10 cellular contexts compared by ENCODE assay signal in the genomic region with DNA sequence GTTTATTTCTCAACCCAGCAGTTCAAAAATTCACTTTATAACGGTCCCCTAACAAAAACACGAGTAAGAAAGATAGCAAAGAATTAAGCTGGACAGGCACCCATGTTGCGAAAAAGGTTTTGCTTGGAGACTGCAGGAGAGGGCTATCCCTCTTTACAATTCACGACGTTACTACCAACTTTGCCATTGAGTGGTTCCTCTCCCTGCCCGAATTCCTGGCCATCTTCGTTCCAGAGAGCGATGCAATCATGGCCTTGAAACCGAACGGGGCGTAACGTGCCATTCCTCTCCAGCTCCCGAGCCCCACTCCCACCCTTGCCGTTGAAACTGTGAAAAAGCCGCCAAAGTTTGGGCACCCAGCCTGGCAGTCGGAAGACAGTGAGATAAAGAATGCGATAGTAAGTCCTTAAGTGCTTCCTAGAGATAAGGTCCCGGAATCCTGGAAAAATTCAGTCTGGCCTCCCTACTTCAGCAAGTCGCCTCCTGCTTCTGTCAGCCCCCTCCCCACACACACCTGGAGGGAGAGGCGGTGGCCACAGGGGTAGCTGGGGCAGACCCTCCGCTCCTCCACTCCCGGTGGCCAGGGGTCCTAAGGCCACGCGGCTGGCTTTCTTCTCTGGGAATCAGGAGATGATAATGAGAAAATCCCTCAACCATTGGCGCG.
DNase-seq lines count a peak whose midpoint lies in the region; ATAC-seq and TF ChIP-seq lines count a peak whose summit lies in the region.
"Had no signal": no experiment of that assay in that cellular context is flagged by ENCODE, and none has a peak within 500 bp of the region (broad histone marks: within the 10 kb centered on the region; RNA-seq: fewer than 3 reads in every experiment).

No MANE protein-coding gene starts in this region.

- CTCF ChIA-PET in IMR-90 (lab: Yijun Ruan, JAX) (interaction anchor here (1.0 kb wide), 1 partner anchor 52 kb away, joined by 3 read pairs; no protein-coding TSS in a partner anchor), OCI-LY7 (lab: Charles Lee; ENCODE audit: unreplicated experiment) (no interaction called here)

- no peak overlapping the region for H3K18ac ChIP-seq in IMR-90 (ENCODE audit: low read depth, low read length)

- no peak overlapping the region for H2BK120ac ChIP-seq in IMR-90 (ENCODE audit: low read depth, low read length)

- no peaks in the 10 kb centered on the region for H3K36me3 ChIP-seq in IMR-90 (ENCODE audit: control insufficient read depth, insufficient read depth, low read length)
- H3K36me3 ChIP-seq in neural cell (ENCODE audit: insufficient read depth, low read length), result no peaks in the 10 kb centered on the region
- H3K36me3 ChIP-seq in OCI-LY7 (ENCODE audit: insufficient read depth, low read length), result no peaks in the 10 kb centered on the region

- H3K4me2 ChIP-seq in IMR-90 (ENCODE audit: low read depth, low read length), result peak overlapping the region; percentile 81
- H3K4me2 ChIP-seq in neural cell (ENCODE audit: low read length), result no peak overlapping the region
- no peak overlapping the region for H3K4me2 ChIP-seq in OCI-LY7 (ENCODE audit: low read length)

- POLR2A ChIA-PET in IMR-90 (lab: Charles Lee; ENCODE audit: unreplicated experiment), result no interaction called here
- POLR2A ChIA-PET in OCI-LY7 (lab: Charles Lee), result no interaction called here

- H3K9me3 ChIP-seq in IMR-90 (ENCODE audit: control insufficient read depth, insufficient read depth, low read length) (peaks cover 6% of the 10 kb centered on the region; the same call in 1 of the 2 replicates), neural cell (ENCODE audit: low read length) (no peaks in the 10 kb centered on the region), OCI-LY7 (ENCODE audit: low read length) (no peaks in the 10 kb centered on the region)

- TF ChIP-seq CTCF in AG10803 (conservative IDR thresholded peaks at IDR 0.05; ENCODE audit: low read length) (no peak), IMR-90 (conservative IDR thresholded peaks at IDR 0.05; ENCODE audit: low read depth, low read length) (no peak), foreskin fibroblast (IDR thresholded peaks at IDR 0.05; ENCODE audit: low read depth, low read length) (no peak), neural cell (IDR thresholded peaks at IDR 0.05; ENCODE audit: poor library complexity, severe bottlenecking) (no peak), OCI-LY7 (conservative IDR thresholded peaks at IDR 0.05; ENCODE audit: low read length) (no peak), foreskin keratinocyte (conservative IDR thresholded peaks at IDR 0.05) (no peak)

- no peak overlapping the region for H3K4ac ChIP-seq in IMR-90 (ENCODE audit: low read depth, low read length)

- DNase-seq in AG10803 (ENCODE audit: low read depth) (peak; percentile 5), IMR-90 (no peak), foreskin fibroblast (peak in 1 of 2 donors; percentile 50), NCI-H524 treated with DMSO at 0.1 percent for 48 hours (lab: John Stamatoyannopoulos, UW) (no peak), OCI-LY7 (ENCODE audit: low spot score) (no peak), foreskin keratinocyte (no peak)
- DNase-seq: activated T-cell treated with anti-CD3 and anti-CD28 coated beads, Interleukin-2, amount 50 U/mL, for 4 hours; NCI-H187 had no signal

- H4K20me1 ChIP-seq in IMR-90 (ENCODE audit: insufficient read depth, low read length) (no peaks in the 10 kb centered on the region), neural cell (ENCODE audit: insufficient read depth) (no peaks in the 10 kb centered on the region), OCI-LY7 (ENCODE audit: insufficient read depth, low read length) (no peaks in the 10 kb centered on the region)

- dilution Hi-C loops in IMR-90 (cut with HindIII; ENCODE audit: low sequenced_read_pairs, unreplicated experiment), result no loop called here

- no peaks in the 10 kb centered on the region for H3K79me1 ChIP-seq in IMR-90 (ENCODE audit: low read depth in 1 of 2, low read length in 2 of 2)

- TF ChIP-seq EP300 in neural cell (conservative IDR thresholded peaks at IDR 0.05; ENCODE audit: poor library complexity, severe bottlenecking), result no peak

- H3K4me1 ChIP-seq in IMR-90 (ENCODE audit: control insufficient read depth, insufficient read depth, low read length), result peaks cover 2% of the 10 kb centered on the region; the same call in 1 of the 2 replicates
- H3K4me1 ChIP-seq in OCI-LY7 (ENCODE audit: insufficient read depth, low read length, poor library complexity, severe bottlenecking), result no peaks in the 10 kb centered on the region
- H3K4me1 ChIP-seq in foreskin keratinocyte, result no peaks in the 10 kb centered on the region

- no peak overlapping the region for H4K8ac ChIP-seq in IMR-90 (ENCODE audit: low read depth in 2 of 2, low read length in 2 of 2)

- no peak overlapping the region for H2BK20ac ChIP-seq in IMR-90 (ENCODE audit: low read depth, low read length)

- H3K27ac ChIP-seq in IMR-90 (ENCODE audit: insufficient read depth, low read length), result no peak overlapping the region
- H3K27ac ChIP-seq in neural cell (ENCODE audit: low read length), result no peak overlapping the region
- H3K27ac ChIP-seq in OCI-LY7 (ENCODE audit: low read depth, low read length, poor library complexity, severe bottlenecking), result no peak overlapping the region
- no peak overlapping the region for H3K27ac ChIP-seq in foreskin keratinocyte

- no peak overlapping the region for H4K91ac ChIP-seq in IMR-90 (ENCODE audit: insufficient read depth, low read depth, low read length)

- in situ Hi-C loops in IMR-90 (cut with MboI; ENCODE audit: low sequenced_read_pairs), result no loop called here

- TF ChIP-seq RAD21 in IMR-90 (IDR thresholded peaks at IDR 0.05; ENCODE audit: low read length) (no peak), neural cell (conservative IDR thresholded peaks at IDR 0.05) (no peak)

- BruUV-seq in IMR-90 (replicated peaks; lab: Mats Ljungman, UMichigan), result no TSS peak
- no TSS peak for BruUV-seq in OCI-LY7 (replicated peaks; lab: Mats Ljungman, UMichigan)

- no peak for TF ChIP-seq POLR2A in IMR-90 (IDR thresholded peaks at IDR 0.05; ENCODE audit: low read depth, low read length)

- H4K5ac ChIP-seq in IMR-90 (ENCODE audit: low read depth, low read length), result no peak overlapping the region

- ATAC-seq in IMR-90 (ENCODE audit: low read depth) (no peak), GM19351 (IDR thresholded peaks at IDR 0.05; ENCODE audit: unreplicated experiment) (no peak), foreskin keratinocyte (no peak)

- H3K23ac ChIP-seq in IMR-90 (ENCODE audit: low read depth, low read length), result peak overlapping the region; percentile 32; the same call in 1 of the 2 replicates

- no peak overlapping the region for H3K9ac ChIP-seq in IMR-90 (ENCODE audit: low read depth, low read length)
- no peak overlapping the region for H3K9ac ChIP-seq in neural cell (ENCODE audit: low read length)

- H2BK15ac ChIP-seq in IMR-90 (ENCODE audit: low read depth, low read length), result no peak overlapping the region

- H2AFZ ChIP-seq in IMR-90 (replicated peaks; ENCODE audit: low read length, poor library complexity) (peak overlapping the region; percentile 73), neural cell (ENCODE audit: low read depth, low read length) (no peak overlapping the region), OCI-LY7 (ENCODE audit: low read length) (no peak overlapping the region)

- H3K4me3 ChIP-seq in AG10803 (ENCODE audit: low read length), result peak overlapping the region; percentile 52
- H3K4me3 ChIP-seq in IMR-90 (ENCODE audit: insufficient read depth, low read depth, low read length), result no peak overlapping the region
- peak overlapping the region; percentile 32 to 48 for H3K4me3 ChIP-seq in foreskin fibroblast (ENCODE audit: low read depth in 1 of 2, low read length in 2 of 2)
- H3K4me3 ChIP-seq in neural cell (ENCODE audit: low read length), result peak overlapping the region; percentile 50
- H3K4me3 ChIP-seq in OCI-LY7 (ENCODE audit: low read depth, low read length, poor library complexity, severe bottlenecking), result no peak overlapping the region

- H3K14ac ChIP-seq in IMR-90 (replicated peaks; ENCODE audit: low read depth, low read length), result no peak overlapping the region

- no peak overlapping the region for H3K56ac ChIP-seq in IMR-90 (ENCODE audit: extremely low read depth, insufficient read depth, low read length)

- H2BK5ac ChIP-seq in IMR-90 (ENCODE audit: low read depth, low read length, poor library complexity, severe bottlenecking), result no peak overlapping the region

- no peak overlapping the region for H2AK9ac ChIP-seq in IMR-90 (replicated peaks; ENCODE audit: low read depth, low read length, poor library complexity)

- H3K79me2 ChIP-seq in neural cell (replicated peaks; ENCODE audit: insufficient read depth, low read length) (no peaks in the 10 kb centered on the region), OCI-LY7 (ENCODE audit: insufficient read depth, low read depth, low read length) (no peaks in the 10 kb centered on the region)

- intact Hi-C loops in IMR-90 (cut with micrococcal nuclease), result no loop called here
- intact Hi-C loops in OCI-LY7 (cut with micrococcal nuclease; ENCODE audit: unreplicated experiment), result no loop called here

- H3K27me3 ChIP-seq in IMR-90 (ENCODE audit: control insufficient read depth, insufficient read depth, low read length), result peaks cover 50% of the 10 kb centered on the region
- H3K27me3 ChIP-seq in neural cell (ENCODE audit: insufficient read depth, low read depth, low read length), result peaks cover 87% of the 10 kb centered on the region
- H3K27me3 ChIP-seq in foreskin keratinocyte, result peaks cover 97% of the 10 kb centered on the region

- H2AK5ac ChIP-seq in IMR-90 (ENCODE audit: low read depth, low read length), result no peak overlapping the region

- H3K9me1 ChIP-seq in IMR-90 (ENCODE audit: insufficient read depth, low read length), result peaks cover 3% of the 10 kb centered on the region; the same call in 1 of the 2 replicates

- no peaks in the 10 kb centered on the region for H3F3A ChIP-seq in neural cell (ENCODE audit: insufficient read depth, low read length, poor library complexity, severe bottlenecking)

- H3K9me2 ChIP-seq in neural cell (ENCODE audit: insufficient read depth, low read length) (no peaks in the 10 kb centered on the region), OCI-LY7 (ENCODE audit: insufficient read depth, low read length) (no peaks in the 10 kb centered on the region)

- 26% methylated on average over 3 of the region's 26 CpGs; no CpG with 5 or more reads in 1 of the 2 experiments for WGBS in IMR-90 (ENCODE audit: extremely low coverage in 2 of 2, insufficient read length in 1 of 2), 2 experiments

TF ChIP-seq in IMR-90, 13 proteins besides CTCF, POLR2A, EP300 and RAD21 (continues in another document):
- no peak for TF ChIP-seq CEBPB (IDR thresholded peaks at IDR 0.05; ENCODE audit: low read depth, low read length)
- TF ChIP-seq MXI1 (IDR thresholded peaks at IDR 0.05; ENCODE audit: borderline replicate concordance, low read depth, low read length), result no peak
- TF ChIP-seq RFX5 (IDR thresholded peaks at IDR 0.05; ENCODE audit: low read depth, low read length), result no peak
- no peak for TF ChIP-seq MAFK (IDR thresholded peaks at IDR 0.05; ENCODE audit: low read depth, low read length)

TF ChIP-seq in neural cell, 6 proteins besides CTCF, POLR2A, EP300 and RAD21:
- TF ChIP-seq POLR2AphosphoS5 (IDR thresholded peaks at IDR 0.05) (peak; percentile 51), EZH2 (IDR thresholded peaks at IDR 0.05; ENCODE audit: borderline replicate concordance, insufficient read depth, low read length, poor library complexity, severe bottlenecking) (no peak)

Comparison
In these comparisons a context has a peak if more than half of its experiments do, and no peak if none do; other contexts are left out.
1. H3K4me3 ChIP-seq: peak in AG10803 (single experiment), foreskin fibroblast (2 of 2) and neural cell (single experiment); none in IMR-90 (single experiment) and OCI-LY7 (single experiment).